ENCODE assay signal across 35 cellular contexts in genomic region chr18:23799540-23799939, GRCh38.
"Had no signal": no experiment of that assay in that cellular context is flagged by ENCODE, and none has a peak within 500 bp of the region (broad histone marks: within the 10 kb centered on the region; RNA-seq: fewer than 3 reads in every experiment).

No MANE protein-coding gene starts in this region.

- H3K4me3 ChIP-seq: MG63 had no signal

- H3K9me3 ChIP-seq: MG63 had no signal

- H3K27me3 ChIP-seq: MG63 had no signal

- DNase-seq: Karpas-422, Kasumi-1, MG63, MM.1S, MV-4-11, NCI-H1048, NCI-H1092, NCI-H1092 treated with DMSO at 0.1 percent for 48 hours, NCI-H1105, NCI-H1105 treated with DMSO at 0.1 percent for 48 hours, NCI-H1417, NCI-H1417 treated with DMSO at 0.1 percent for 48 hours, NCI-H1436, NCI-H1436 treated with DMSO at 0.1 percent for 48 hours, NCI-H146, NCI-H1694, NCI-H1694 treated with DMSO at 0.1 percent for 48 hours, NCI-H187, NCI-H187 treated with DMSO at 0.1 percent for 48 hours, NCI-H1930, NCI-H2029, NCI-H2029 treated with DMSO at 0.1 percent for 48 hours, NCI-H2081, NCI-H2081 treated with DMSO at 0.1 percent for 48 hours, NCI-H2107, NCI-H2171, NCI-H2171 treated with DMSO at 0.1 percent for 48 hours, NCI-H2227 treated with DMSO at 0.1 percent for 48 hours, NCI-H226, NCI-H345, NCI-H446, NCI-H446 treated with DMSO at 0.1 percent for 48 hours, NCI-H510A, NCI-H510A treated with DMSO at 0.1 percent for 48 hours had no signal

- H3K27ac ChIP-seq: KMS-11 had no signal
